8 cellular contexts compared by ENCODE assay signal in the genomic region with DNA sequence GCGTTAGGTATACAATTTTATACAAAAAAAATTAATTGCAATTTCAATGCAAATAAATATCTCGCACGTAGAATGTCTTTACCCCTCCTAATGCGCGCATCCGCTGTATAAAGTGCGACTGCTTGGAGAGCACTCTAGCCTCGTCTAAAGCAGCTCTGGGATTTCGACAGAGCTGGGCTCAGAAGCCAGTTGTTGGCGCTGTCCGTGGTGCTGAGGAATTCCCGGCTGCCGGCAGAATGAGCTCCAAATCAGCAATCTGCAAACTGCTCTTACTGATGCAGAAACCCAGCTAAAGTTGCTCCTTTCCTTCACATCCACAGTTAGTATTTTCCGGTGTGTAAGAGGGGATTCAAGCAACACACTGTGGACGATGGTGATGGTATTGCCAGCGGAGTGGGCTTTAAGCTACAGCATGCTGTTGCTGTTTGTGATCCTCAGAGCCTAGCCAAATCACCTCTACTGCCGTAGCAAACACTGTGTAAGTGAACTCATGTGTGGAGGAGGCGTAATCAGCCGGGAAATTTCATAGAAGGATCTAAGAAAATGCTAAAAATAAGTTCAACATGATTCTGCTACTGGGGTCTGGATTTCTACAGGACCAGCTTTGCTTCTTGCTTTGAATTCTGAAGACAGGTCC. TPM values are rescaled to one million over a fixed set of nuclear protein-coding genes. Genes with fewer than 3 reads are reported as not detected.
DNase-seq lines count a peak whose midpoint lies in the region; ATAC-seq and TF ChIP-seq lines count a peak whose summit lies in the region.

A gene (plus strand): TSS at position 137 of the 637 bp plus-strand sequence. CDS start 3,140 bp downstream, outside the sequence.

- H3K4me3 Mint-ChIP-seq in HFFc6 = no peak within 1 kb of the TSS
- H3K4me3 Mint-ChIP-seq in activated T-helper 2 cell treated with anti-CD3 and anti-CD28 coated beads, Interferon-gamma antibody, Interleukin-2, Interleukin-4, amounts not matched to agents 10 μg/mL and 5 μg/mL and 100 μg/mL, durations not matched to agents 14 hours and 24 hours and 36 hours (ENCODE audit: low read depth) = no peak within 1 kb of the TSS

- DNase-seq in ELF-1 (ENCODE audit: low read depth, low spot score) (peak; percentile 85), HFFc6 (peak; percentile 52), NCI-H446 (lab: John Stamatoyannopoulos, UW) (peak; percentile 48 to 76), Right ventricle myocardium superior (peak; percentile 76), posterior vena cava (ENCODE audit: low spot score) (peak; percentile 89)
- DNase-seq in activated T-helper 2 cell treated with anti-CD3 and anti-CD28 coated beads, Interferon-gamma antibody, Interleukin-2, Interleukin-4, amounts not matched to agents 10 μg/mL and 5 μg/mL and 100 μg/mL, durations not matched to agents 14 hours and 24 hours and 36 hours (ENCODE audit: low spot score) = peak; percentile 15

- TF ChIP-seq CTCF in HFFc6 (IDR thresholded peaks at IDR 0.05) = no peak

- H3K36me3 Mint-ChIP-seq in HFFc6 (ENCODE audit: low read depth) = no peaks in the 10 kb centered on the region
- H3K36me3 Mint-ChIP-seq in activated T-helper 2 cell treated with anti-CD3 and anti-CD28 coated beads, Interferon-gamma antibody, Interleukin-2, Interleukin-4, amounts not matched to agents 10 μg/mL and 5 μg/mL and 100 μg/mL, durations not matched to agents 14 hours and 24 hours and 36 hours (ENCODE audit: low read depth) = no peaks in the 10 kb centered on the region

- H3K27me3 Mint-ChIP-seq in HFFc6 (ENCODE audit: insufficient read depth) = no peaks in the 10 kb centered on the region
- no peaks in the 10 kb centered on the region for H3K27me3 Mint-ChIP-seq in activated T-helper 2 cell treated with anti-CD3 and anti-CD28 coated beads, Interferon-gamma antibody, Interleukin-2, Interleukin-4, amounts not matched to agents 10 μg/mL and 5 μg/mL and 100 μg/mL, durations not matched to agents 14 hours and 24 hours and 36 hours (ENCODE audit: low read depth)

- no peaks in the 10 kb centered on the region for H3K4me1 Mint-ChIP-seq in HFFc6 (ENCODE audit: low read depth)
- H3K4me1 Mint-ChIP-seq in activated T-helper 2 cell treated with anti-CD3 and anti-CD28 coated beads, Interferon-gamma antibody, Interleukin-2, Interleukin-4, amounts not matched to agents 10 μg/mL and 5 μg/mL and 100 μg/mL, durations not matched to agents 14 hours and 24 hours and 36 hours (ENCODE audit: low read depth) = no peaks in the 10 kb centered on the region

- intact Hi-C loops in activated T-helper 2 cell treated with anti-CD3 and anti-CD28 coated beads, Interferon-gamma antibody, Interleukin-2, Interleukin-4, amounts not matched to agents 10 μg/mL and 5 μg/mL and 100 μg/mL, durations not matched to agents 14 hours and 24 hours and 36 hours (cut with micrococcal nuclease) = no loop called here
- intact Hi-C loops in Right ventricle myocardium superior (cut with DNase I) = no loop called here
- intact Hi-C loops in posterior vena cava (cut with DNase I) = no loop called here

- no peak within 1 kb of the TSS for H3K27ac Mint-ChIP-seq in HFFc6
- no peak within 1 kb of the TSS for H3K27ac Mint-ChIP-seq in activated T-helper 2 cell treated with anti-CD3 and anti-CD28 coated beads, Interferon-gamma antibody, Interleukin-2, Interleukin-4, amounts not matched to agents 10 μg/mL and 5 μg/mL and 100 μg/mL, durations not matched to agents 14 hours and 24 hours and 36 hours

- H3K9me3 Mint-ChIP-seq in HFFc6 = no peaks in the 10 kb centered on the region
- H3K9me3 Mint-ChIP-seq in activated T-helper 2 cell treated with anti-CD3 and anti-CD28 coated beads, Interferon-gamma antibody, Interleukin-2, Interleukin-4, amounts not matched to agents 10 μg/mL and 5 μg/mL and 100 μg/mL, durations not matched to agents 14 hours and 24 hours and 36 hours = no peaks in the 10 kb centered on the region

- peak; percentile 82 for ATAC-seq in Right ventricle myocardium superior (ENCODE audit: poor library complexity)
- no peak for ATAC-seq in GM18861 (IDR thresholded peaks at IDR 0.05; ENCODE audit: unreplicated experiment)
- ATAC-seq in GM18498 (IDR thresholded peaks at IDR 0.05; ENCODE audit: unreplicated experiment) = no peak

RNA-seq across cellular contexts. Expression of the gene that starts here (rescaled TPM):
- total RNA-seq in HFFc6 (2021; fragmentation: NEBNext Ultra II Directional; extraction: Animal tissue kit (Norgen Biotek cat#: 25700)) = not detected
- not detected in 2 replicates for total RNA-seq in activated T-helper 2 cell treated with anti-CD3 and anti-CD28 coated beads, Interferon-gamma antibody, Interleukin-2, Interleukin-4, amounts not matched to agents 10 μg/mL and 5 μg/mL and 100 μg/mL, durations not matched to agents 14 hours and 24 hours and 36 hours
- total RNA-seq in Right ventricle myocardium superior (not detected), posterior vena cava (under 1 TPM in 1 of 2 donors, not detected in 1; 0.10 TPM)

Comparison
In these comparisons a context has a peak if more than half of its experiments do, and no peak if none do; other contexts are left out.
1. Peak in DNase-seq in HFFc6; RNA of the gene not detected or under 1 TPM.
2. Peak in DNase-seq in activated T-helper 2 cell treated with anti-CD3 and anti-CD28 coated beads, Interferon-gamma antibody, Interleukin-2, Interleukin-4, amounts not matched to agents 10 μg/mL and 5 μg/mL and 100 μg/mL, durations not matched to agents 14 hours and 24 hours and 36 hours; RNA of the gene not detected or under 1 TPM.
3. Peak in DNase-seq and ATAC-seq in Right ventricle myocardium superior; RNA of the gene not detected or under 1 TPM.
4. Peak in DNase-seq in posterior vena cava; RNA of the gene not detected or under 1 TPM.
5. DNase-seq: peak in every context shown above with its lines; median percentile 89 in posterior vena cava; 85 in ELF-1; 76 in Right ventricle myocardium superior; 62 in NCI-H446; 52 in HFFc6; 15 in activated T-helper 2 cell treated with anti-CD3 and anti-CD28 coated beads, Interferon-gamma antibody, Interleukin-2, Interleukin-4, amounts not matched to agents 10 μg/mL and 5 μg/mL and 100 μg/mL, durations not matched to agents 14 hours and 24 hours and 36 hours.